ENCODE assay signal across 8 cellular contexts in the genomic region with DNA sequence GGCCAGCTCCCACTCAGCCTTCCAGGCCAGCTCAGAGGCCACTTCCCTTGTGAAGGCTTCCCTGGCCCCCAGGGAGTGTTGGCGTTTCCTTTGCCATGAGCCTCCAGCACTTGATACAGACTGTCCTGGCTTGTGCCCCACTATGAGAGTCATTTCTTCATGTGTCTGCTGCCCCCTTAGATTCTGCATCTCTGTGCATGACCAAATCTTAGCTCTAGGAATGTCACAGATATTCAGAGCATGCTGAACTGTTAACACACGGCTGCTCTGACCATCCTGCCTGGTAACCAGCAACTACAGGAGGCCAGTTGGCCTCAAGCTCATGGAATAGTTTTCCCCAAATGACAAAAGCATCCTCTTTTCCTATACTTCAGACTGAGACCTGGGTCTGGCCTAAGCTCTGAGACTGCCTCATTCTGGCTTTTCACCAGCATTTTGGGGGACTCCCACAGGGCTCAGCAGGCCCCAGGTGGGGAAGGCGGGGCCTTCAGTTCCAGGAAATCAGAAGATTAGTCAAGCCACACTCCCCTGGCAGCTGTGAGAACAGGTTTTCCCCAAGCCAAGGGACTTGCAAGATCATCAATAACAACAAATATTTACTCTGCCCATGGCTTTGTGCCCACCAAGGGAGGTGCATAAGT.
DNase-seq lines count a peak whose midpoint lies in the region; ATAC-seq, FAIRE-seq and TF ChIP-seq lines count a peak whose summit lies in the region.

No MANE protein-coding gene starts in this region.

- DNase-seq in GM18507 (ENCODE audit: extremely low spot score, insufficient read length, low read depth) (peak; percentile 54), BE2C (no peak), hippocampal formation (lab: John Stamatoyannopoulos, UW) (no peak)
- peak; percentile 87 for DNase-seq in activated CD4-positive, alpha-beta T cell treated with anti-CD3 and anti-CD28 coated beads for 36 hours
- peak; percentile 39 to 46 (median 45) for DNase-seq in effector memory CD8-positive, alpha-beta T cell
- peak; percentile 80 for DNase-seq in stimulated activated naive B cell treated with anti-CD40 and anti-IgM and Interleukin-4, amounts not matched to agents 10 μg/mL and 1 μg/mL and 100 μg/mL, for 72 hours

- H3K9me3 ChIP-seq in BE2C = no peaks in the 10 kb centered on the region

- POLR2A ChIA-PET in activated CD4-positive, alpha-beta T cell treated with anti-CD3 and anti-CD28 coated beads for 36 hours (lab: Charles Lee) = interaction anchor here (0.7 kb wide), 1 partner anchor 44 kb away, joined by 3 read pairs; no protein-coding TSS in a partner anchor

- H3K27ac Mint-ChIP-seq in activated CD4-positive, alpha-beta T cell treated with anti-CD3 and anti-CD28 coated beads for 36 hours = peak overlapping the region; percentile 89
- H3K27ac Mint-ChIP-seq in effector memory CD8-positive, alpha-beta T cell = peak overlapping the region; percentile 86 to 92
- peak overlapping the region; percentile 94 for H3K27ac Mint-ChIP-seq in stimulated activated naive B cell treated with anti-CD40 and anti-IgM and Interleukin-4, amounts not matched to agents 10 μg/mL and 1 μg/mL and 100 μg/mL, for 72 hours

- H3K4me3 ChIP-seq in BE2C (ENCODE audit: low read depth, low read length) = no peak overlapping the region

- peaks cover 91% of the 10 kb centered on the region for H3K4me1 Mint-ChIP-seq in activated CD4-positive, alpha-beta T cell treated with anti-CD3 and anti-CD28 coated beads for 36 hours
- peaks cover 48 to 59% of the 10 kb centered on the region in 2 donors for H3K4me1 Mint-ChIP-seq in effector memory CD8-positive, alpha-beta T cell (ENCODE audit: low read depth in 2 of 2)
- peaks cover 76 to 93% of the 10 kb centered on the region in 2 donors for H3K4me1 Mint-ChIP-seq in stimulated activated naive B cell treated with anti-CD40 and anti-IgM and Interleukin-4, amounts not matched to agents 10 μg/mL and 1 μg/mL and 100 μg/mL, for 72 hours

- H3K27me3 Mint-ChIP-seq in activated CD4-positive, alpha-beta T cell treated with anti-CD3 and anti-CD28 coated beads for 36 hours = no peaks in the 10 kb centered on the region
- no peaks in the 10 kb centered on the region for H3K27me3 Mint-ChIP-seq in effector memory CD8-positive, alpha-beta T cell
- H3K27me3 Mint-ChIP-seq in stimulated activated naive B cell treated with anti-CD40 and anti-IgM and Interleukin-4, amounts not matched to agents 10 μg/mL and 1 μg/mL and 100 μg/mL, for 72 hours = no peaks in the 10 kb centered on the region

- TF ChIP-seq CTCF in BE2C (IDR thresholded peaks at IDR 0.05; ENCODE audit: low read depth, low read length) = no peak

- ATAC-seq in HG03064 (IDR thresholded peaks at IDR 0.05; ENCODE audit: low read depth, unreplicated experiment) (peak; percentile 51), GM19397 (IDR thresholded peaks at IDR 0.05; ENCODE audit: unreplicated experiment) (no peak)
- peak; percentile 70 for ATAC-seq in activated CD4-positive, alpha-beta T cell treated with anti-CD3 and anti-CD28 coated beads for 36 hours
- peak; percentile 73 for ATAC-seq in effector memory CD8-positive, alpha-beta T cell (replicated peaks)
- peak; percentile 68 to 74 for ATAC-seq in stimulated activated naive B cell treated with anti-CD40 and anti-IgM and Interleukin-4, amounts not matched to agents 10 μg/mL and 1 μg/mL and 100 μg/mL, for 72 hours (replicated peaks)

- intact Hi-C loops in activated CD4-positive, alpha-beta T cell treated with anti-CD3 and anti-CD28 coated beads for 36 hours (cut with DNase I, micrococcal nuclease) = loop anchor here in 1 of 2 experiments (10.0 kb wide), 2 partner anchors 228 to 1018 kb away; partner anchors contain the start of gene YBX1

- no peaks in the 10 kb centered on the region for H3K27me3 ChIP-seq in BE2C

- no peaks in the 10 kb centered on the region for H3K36me3 Mint-ChIP-seq in activated CD4-positive, alpha-beta T cell treated with anti-CD3 and anti-CD28 coated beads for 36 hours (ENCODE audit: low read depth)
- H3K36me3 Mint-ChIP-seq in effector memory CD8-positive, alpha-beta T cell (ENCODE audit: insufficient read depth) = no peaks in the 10 kb centered on the region
- no peaks in the 10 kb centered on the region for H3K36me3 Mint-ChIP-seq in stimulated activated naive B cell treated with anti-CD40 and anti-IgM and Interleukin-4, amounts not matched to agents 10 μg/mL and 1 μg/mL and 100 μg/mL, for 72 hours

- CTCF ChIA-PET in activated CD4-positive, alpha-beta T cell treated with anti-CD3 and anti-CD28 coated beads for 36 hours (lab: Charles Lee) = interaction anchor here (0.7 to 1.6 kb wide), 4 partner anchors 8 to 88 kb away, joined by 3 to 5 read pairs (median 3); no protein-coding TSS in a partner anchor

- FAIRE-seq in GM18507 (lab: Jason Lieb, UNC) = peak; percentile 80

- H3K36me3 ChIP-seq in BE2C = no peaks in the 10 kb centered on the region

- no peaks in the 10 kb centered on the region for H3K4me1 ChIP-seq in BE2C

- no peaks in the 10 kb centered on the region for H3K9me3 Mint-ChIP-seq in activated CD4-positive, alpha-beta T cell treated with anti-CD3 and anti-CD28 coated beads for 36 hours (ENCODE audit: low read depth)
- H3K9me3 Mint-ChIP-seq in effector memory CD8-positive, alpha-beta T cell = no peaks in the 10 kb centered on the region
- no peaks in the 10 kb centered on the region for H3K9me3 Mint-ChIP-seq in stimulated activated naive B cell treated with anti-CD40 and anti-IgM and Interleukin-4, amounts not matched to agents 10 μg/mL and 1 μg/mL and 100 μg/mL, for 72 hours

- peak overlapping the region; percentile 11 for H3K4me3 Mint-ChIP-seq in activated CD4-positive, alpha-beta T cell treated with anti-CD3 and anti-CD28 coated beads for 36 hours
- peak overlapping the region; percentile 41 to 45 for H3K4me3 Mint-ChIP-seq in effector memory CD8-positive, alpha-beta T cell
- H3K4me3 Mint-ChIP-seq in stimulated activated naive B cell treated with anti-CD40 and anti-IgM and Interleukin-4, amounts not matched to agents 10 μg/mL and 1 μg/mL and 100 μg/mL, for 72 hours = no peak overlapping the region

Comparison
In these comparisons a context has a peak if more than half of its experiments do, and no peak if none do; other contexts are left out.
1. DNase-seq: peak in GM18507 (single experiment), activated CD4-positive, alpha-beta T cell treated with anti-CD3 and anti-CD28 coated beads for 36 hours (single experiment), effector memory CD8-positive, alpha-beta T cell (3 of 3) and stimulated activated naive B cell treated with anti-CD40 and anti-IgM and Interleukin-4, amounts not matched to agents 10 μg/mL and 1 μg/mL and 100 μg/mL, for 72 hours (single experiment); none in BE2C (single experiment) and hippocampal formation (0 of 2).
2. H3K4me3 Mint-ChIP-seq: peak in activated CD4-positive, alpha-beta T cell treated with anti-CD3 and anti-CD28 coated beads for 36 hours (single experiment) and effector memory CD8-positive, alpha-beta T cell (2 of 2); none in stimulated activated naive B cell treated with anti-CD40 and anti-IgM and Interleukin-4, amounts not matched to agents 10 μg/mL and 1 μg/mL and 100 μg/mL, for 72 hours (0 of 2).
3. Peak in every context shown above with its lines, with median percentiles within 50 percentile points of each other: H3K27ac Mint-ChIP-seq.